Comparison of ENCODE assay signal across 7 cellular contexts in genomic region chr16:68367034-68367433, GRCh38.
DNase-seq lines count a peak whose midpoint lies in the region; ATAC-seq and TF ChIP-seq lines count a peak whose summit lies in the region.

No MANE protein-coding gene starts in this region.

- H3K9me3 ChIP-seq in WERI-Rb-1 (ENCODE audit: severe bottlenecking) = no peaks in the 10 kb centered on the region

- TF ChIP-seq CTCF in WERI-Rb-1 (IDR thresholded peaks at IDR 0.05; ENCODE audit: low read depth, low read length) (peak; percentile 57), fibroblast of pulmonary artery (IDR thresholded peaks at IDR 0.05; ENCODE audit: low read length, missing control alignments) (peak; percentile 37)

- peak overlapping the region; percentile 76 for H3K27ac ChIP-seq in WERI-Rb-1

- DNase-seq in EL (peak; percentile 46), KBM-7 (peak; percentile 75), WERI-Rb-1 (peak; percentile 74), fibroblast of pulmonary artery (ENCODE audit: low read depth) (peak; percentile 41)
- DNase-seq in stimulated activated CD4-positive, alpha-beta T cell treated with anti-CD3 and anti-CD28 coated beads, Interleukin-1b, Interleukin-23, amount 100 ng/mL, for 48 hours = peak; percentile 37

- H3K4me3 ChIP-seq in WERI-Rb-1 (ENCODE audit: low read depth, low read length) (no peak overlapping the region), fibroblast of pulmonary artery (replicated peaks; ENCODE audit: low read depth, low read length) (no peak overlapping the region)

- in situ Hi-C loops in KBM-7 (cut with MboI; ENCODE audit: low pct_unique_long_range_greater_than_20kb, low sequenced_read_pairs) = no loop called here

- peaks cover 3% of the 10 kb centered on the region; the same call in 1 of the 2 replicates for H3K36me3 ChIP-seq in WERI-Rb-1

- ATAC-seq in GM18519 (IDR thresholded peaks at IDR 0.05; ENCODE audit: low FRiP score, unreplicated experiment) (no peak), HG03097 (IDR thresholded peaks at IDR 0.05; ENCODE audit: low FRiP score, unreplicated experiment) (no peak)

- H3K27me3 ChIP-seq in WERI-Rb-1 (ENCODE audit: insufficient read depth, low read depth, severe bottlenecking) = no peaks in the 10 kb centered on the region
